Comparison of ENCODE assay signal across 1 cellular context in genomic region chr16:30896203-30896889, GRCh38.
A peak's percentile ranks its signal among the peaks of the same experiment; 100 is the strongest.
TF ChIP-seq lines count a peak whose summit lies in the region.

A gene with protein sequence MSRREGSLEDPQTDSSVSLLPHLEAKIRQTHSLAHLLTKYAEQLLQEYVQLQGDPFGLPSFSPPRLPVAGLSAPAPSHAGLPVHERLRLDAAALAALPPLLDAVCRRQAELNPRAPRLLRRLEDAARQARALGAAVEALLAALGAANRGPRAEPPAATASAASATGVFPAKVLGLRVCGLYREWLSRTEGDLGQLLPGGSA (plus strand): TSS chr16:30896614. CDS start chr16:30896644, 30 bp downstream.

TF ChIP-seq in HEK293, 187 proteins besides CTCF, POLR2A, EP300 and RAD21 (continued from another document):
- TF ChIP-seq PRDM2 (tag by site-specific recombination; IDR thresholded peaks at IDR 0.05; ENCODE audit: borderline replicate concordance), result no peak
- no peak for TF ChIP-seq ZNF621 (tag by site-specific recombination; IDR thresholded peaks at IDR 0.05)
- peak; percentile 93 for TF ChIP-seq ZBTB48 (tag by site-specific recombination; IDR thresholded peaks at IDR 0.05)
- no peak for TF ChIP-seq YY1 (tag by site-specific recombination; IDR thresholded peaks at IDR 0.05)
- TF ChIP-seq ZNF843 (tag by site-specific recombination; IDR thresholded peaks at IDR 0.05), result no peak
- TF ChIP-seq ZNF341 (tag by site-specific recombination; IDR thresholded peaks at IDR 0.05; ENCODE audit: low read depth), result peak; percentile 99
- no peak for TF ChIP-seq ZNF747 (tag by site-specific recombination; IDR thresholded peaks at IDR 0.05)
- TF ChIP-seq ZEB2 (tag by site-specific recombination; IDR thresholded peaks at IDR 0.05), result peak; percentile 30; the same call in 1 of the 2 replicates
- peak; percentile 67 for TF ChIP-seq ZNF335 (tag by site-specific recombination; conservative IDR thresholded peaks at IDR 0.05)
- TF ChIP-seq HOXC10 (CRISPR knock-in tag; IDR thresholded peaks at IDR 0.05), result no peak
- 0 out of 2 replicates have a peak, but pooled peaks have one; percentile 41 for TF ChIP-seq BCL11B (tag by site-specific recombination; IDR thresholded peaks at IDR 0.05; ENCODE audit: low read depth)
- TF ChIP-seq, protein P1, sequence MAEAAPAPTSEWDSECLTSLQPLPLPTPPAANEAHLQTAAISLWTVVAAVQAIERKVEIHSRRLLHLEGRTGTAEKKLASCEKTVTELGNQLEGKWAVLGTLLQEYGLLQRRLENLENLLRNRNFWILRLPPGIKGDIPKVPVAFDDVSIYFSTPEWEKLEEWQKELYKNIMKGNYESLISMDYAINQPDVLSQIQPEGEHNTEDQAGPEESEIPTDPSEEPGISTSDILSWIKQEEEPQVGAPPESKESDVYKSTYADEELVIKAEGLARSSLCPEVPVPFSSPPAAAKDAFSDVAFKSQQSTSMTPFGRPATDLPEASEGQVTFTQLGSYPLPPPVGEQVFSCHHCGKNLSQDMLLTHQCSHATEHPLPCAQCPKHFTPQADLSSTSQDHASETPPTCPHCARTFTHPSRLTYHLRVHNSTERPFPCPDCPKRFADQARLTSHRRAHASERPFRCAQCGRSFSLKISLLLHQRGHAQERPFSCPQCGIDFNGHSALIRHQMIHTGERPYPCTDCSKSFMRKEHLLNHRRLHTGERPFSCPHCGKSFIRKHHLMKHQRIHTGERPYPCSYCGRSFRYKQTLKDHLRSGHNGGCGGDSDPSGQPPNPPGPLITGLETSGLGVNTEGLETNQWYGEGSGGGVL (tag by site-specific recombination; IDR thresholded peaks at IDR 0.05), result peak; percentile 86
- TF ChIP-seq SETDB1 (IDR thresholded peaks at IDR 0.05; ENCODE audit: insufficient read length, low read length), result no peak
- no peak for TF ChIP-seq ZNF302 (tag by site-specific recombination; IDR thresholded peaks at IDR 0.05; ENCODE audit: low read depth)
- no peak for TF ChIP-seq ZNF670 (tag by site-specific recombination; IDR thresholded peaks at IDR 0.05; ENCODE audit: low read depth)
- TF ChIP-seq ZBTB7A (tag by site-specific recombination; IDR thresholded peaks at IDR 0.05; ENCODE audit: low read depth), result 0 out of 2 replicates have a peak, but pooled peaks have one; percentile 24
- no peak for TF ChIP-seq ZBTB10 (tag by site-specific recombination; IDR thresholded peaks at IDR 0.05)
- TF ChIP-seq ZNF530 (tag by site-specific recombination; IDR thresholded peaks at IDR 0.05; ENCODE audit: low read depth), result no peak
- 0 out of 2 replicates have a peak, but pooled peaks have one; percentile 10 for TF ChIP-seq ZNF366 (tag by site-specific recombination; conservative IDR thresholded peaks at IDR 0.05)
- TF ChIP-seq ZFHX2 (tag by site-specific recombination; conservative IDR thresholded peaks at IDR 0.05), result 0 out of 2 replicates have a peak, but pooled peaks have one; percentile 12
- peak; percentile 57 for TF ChIP-seq SP7 (tag by site-specific recombination; IDR thresholded peaks at IDR 0.05)
- TF ChIP-seq ZNF600 (tag by site-specific recombination; IDR thresholded peaks at IDR 0.05), result peak; percentile 78
- peak; percentile 68 for TF ChIP-seq SP2 (tag by site-specific recombination; IDR thresholded peaks at IDR 0.05)
- TF ChIP-seq, protein P2, sequence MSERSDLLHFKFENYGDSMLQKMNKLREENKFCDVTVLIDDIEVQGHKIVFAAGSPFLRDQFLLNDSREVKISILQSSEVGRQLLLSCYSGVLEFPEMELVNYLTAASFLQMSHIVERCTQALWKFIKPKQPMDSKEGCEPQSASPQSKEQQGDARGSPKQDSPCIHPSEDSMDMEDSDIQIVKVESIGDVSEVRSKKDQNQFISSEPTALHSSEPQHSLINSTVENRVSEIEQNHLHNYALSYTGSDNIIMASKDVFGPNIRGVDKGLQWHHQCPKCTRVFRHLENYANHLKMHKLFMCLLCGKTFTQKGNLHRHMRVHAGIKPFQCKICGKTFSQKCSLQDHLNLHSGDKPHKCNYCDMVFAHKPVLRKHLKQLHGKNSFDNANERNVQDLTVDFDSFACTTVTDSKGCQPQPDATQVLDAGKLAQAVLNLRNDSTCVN (tag by site-specific recombination; optimal IDR thresholded peaks at IDR 0.05), result peak; percentile 22
- no peak; the same call in 1 of the 2 replicates for TF ChIP-seq PRDM10 (tag by site-specific recombination; IDR thresholded peaks at IDR 0.05)
- 0 out of 2 replicates have a peak, but pooled peaks have one; percentile 22 for TF ChIP-seq IKZF3 (tag by site-specific recombination; IDR thresholded peaks at IDR 0.05)
- peak; percentile 68 for TF ChIP-seq KLF1 (tag by site-specific recombination; IDR thresholded peaks at IDR 0.05)
- peak; percentile 67 for TF ChIP-seq KLF9 (tag by site-specific recombination; IDR thresholded peaks at IDR 0.05; ENCODE audit: low read depth)
- peak; percentile 83 for TF ChIP-seq GLIS2 (tag by site-specific recombination; IDR thresholded peaks at IDR 0.05)
- TF ChIP-seq ZNF174 (tag by site-specific recombination; IDR thresholded peaks at IDR 0.05), result no peak
- TF ChIP-seq ZNF350 (tag by site-specific recombination; IDR thresholded peaks at IDR 0.05), result no peak
- TF ChIP-seq ZNF48 (tag by site-specific recombination; IDR thresholded peaks at IDR 0.05), result no peak
- TF ChIP-seq ZNF518A (tag by site-specific recombination; conservative IDR thresholded peaks at IDR 0.05; ENCODE audit: low read depth), result no peak
- TF ChIP-seq ZXDB (tag by site-specific recombination; IDR thresholded peaks at IDR 0.05), result peak; percentile 53; the same call in 1 of the 2 replicates
- TF ChIP-seq KLF10 (tag by site-specific recombination; IDR thresholded peaks at IDR 0.05), result peak; percentile 98
- TF ChIP-seq ZBTB20 (tag by site-specific recombination; IDR thresholded peaks at IDR 0.05), result peak; percentile 65; the same call in 1 of the 2 replicates
